ENCODE assay signal across 33 cellular contexts in genomic region chr2:136990316-136990715, GRCh38.
"Had no signal": no experiment of that assay in that cellular context is flagged by ENCODE, and none has a peak within 500 bp of the region (broad histone marks: within the 10 kb centered on the region; RNA-seq: fewer than 3 reads in every experiment).

No MANE protein-coding gene starts in this region.

- H3K9me3 Mint-ChIP-seq: activated CD4-positive, alpha-beta memory T cell treated with anti-CD3 and anti-CD28 coated beads, Interleukin-2, amount 10 ng/mL, durations not matched to agents 7 days and 5 days; activated CD4-positive, alpha-beta T cell treated with anti-CD3 and anti-CD28 coated beads, Interleukin-2, amount 10 ng/mL, durations not matched to agents 7 days and 5 days; activated naive CD4-positive, alpha-beta T cell treated with anti-CD3 and anti-CD28 coated beads, Interleukin-2, amount 10 ng/mL, durations not matched to agents 7 days and 5 days; activated naive CD8-positive, alpha-beta T cell treated with anti-CD3 and anti-CD28 coated beads, Interleukin-2, amount 10 ng/mL, durations not matched to agents 7 days and 5 days; activated T-cell treated with anti-CD3 and anti-CD28 coated beads, Interleukin-2, amount 50 U/mL, for 24 hours; activated T-cell treated with anti-CD3 and anti-CD28 coated beads, Interleukin-2, amount 50 U/mL, for 72 hours; T-helper 2 cell treated with Interferon-gamma antibody and Interleukin-4, amounts not matched to agents 5 μg/mL and 100 μg/mL, for 36 hours had no signal

- H3K36me3 ChIP-seq: ascending aorta, breast epithelium, cardiac muscle cell, esophagus muscularis mucosa, gastrocnemius medialis had no signal

- H3K27me3 ChIP-seq: ascending aorta, breast epithelium, cardiac muscle cell, esophagus muscularis mucosa, gastrocnemius medialis had no signal

- H3K36me3 Mint-ChIP-seq: activated naive CD4-positive, alpha-beta T cell treated with anti-CD3 and anti-CD28 coated beads, Interleukin-2, amount 10 ng/mL, durations not matched to agents 7 days and 5 days; activated naive CD4-positive, alpha-beta T cell treated with anti-CD3 and anti-CD28 coated beads, Interleukin-2, amount 50 U/mL, for 72 hours; activated naive CD8-positive, alpha-beta T cell treated with anti-CD3 and anti-CD28 coated beads, Interleukin-2, amount 10 ng/mL, durations not matched to agents 7 days and 5 days; brain; WTC11 had no signal

- DNase-seq: activated CD4-positive, alpha-beta memory T cell treated with anti-CD3 and anti-CD28 coated beads, Interleukin-2, amount 10 ng/mL, durations not matched to agents 7 days and 5 days; activated CD4-positive, alpha-beta T cell treated with anti-CD3 and anti-CD28 coated beads for 1 hour; activated CD4-positive, alpha-beta T cell treated with anti-CD3 and anti-CD28 coated beads for 4 hours; activated CD4-positive, alpha-beta T cell treated with anti-CD3 and anti-CD28 coated beads, Interleukin-2, amount 10 ng/mL, durations not matched to agents 7 days and 5 days; activated CD4-positive, alpha-beta T cell treated with anti-CD3 and anti-CD28 coated beads, Interleukin-2, amount 50 U/mL, for 4 hours; activated CD8-positive, alpha-beta memory T cell treated with anti-CD3 and anti-CD28 coated beads, Interleukin-2, amount 50 U/mL, for 48 hours; activated gamma-delta T cell; activated naive CD4-positive, alpha-beta T cell; activated naive CD4-positive, alpha-beta T cell treated with anti-CD3 and anti-CD28 coated beads, Interleukin-2, amount 10 ng/mL, durations not matched to agents 7 days and 5 days; activated naive CD8-positive, alpha-beta T cell treated with anti-CD3 and anti-CD28 coated beads, Interleukin-2, amount 10 ng/mL, durations not matched to agents 7 days and 5 days; activated T-cell treated with anti-CD3 and anti-CD28 coated beads for 4 hours; activated T-cell treated with anti-CD3 and anti-CD28 coated beads, Interleukin-2, amount 50 U/mL, for 24 hours; activated T-cell treated with anti-CD3 and anti-CD28 coated beads, Interleukin-2, amount 50 U/mL, for 72 hours; central memory CD4-positive, alpha-beta T cell; cortex of kidney; dermis blood vessel endothelial cell; effector CD4-positive, alpha-beta T cell; effector memory CD8-positive, alpha-beta T cell; erythroblast; foreskin keratinocyte; gastrocnemius medialis; head of caudate nucleus; T-helper 1 cell; T-helper 17 cell; T1000 had no signal

- H3K27ac Mint-ChIP-seq: activated CD4-positive, alpha-beta memory T cell treated with anti-CD3 and anti-CD28 coated beads, Interleukin-2, amount 10 ng/mL, durations not matched to agents 7 days and 5 days; activated CD4-positive, alpha-beta T cell treated with anti-CD3 and anti-CD28 coated beads, Interleukin-2, amount 10 ng/mL, durations not matched to agents 7 days and 5 days; activated naive CD4-positive, alpha-beta T cell treated with anti-CD3 and anti-CD28 coated beads, Interleukin-2, amount 10 ng/mL, durations not matched to agents 7 days and 5 days; activated naive CD4-positive, alpha-beta T cell treated with anti-CD3 and anti-CD28 coated beads, Interleukin-2, amount 50 U/mL, for 72 hours; activated naive CD8-positive, alpha-beta T cell treated with anti-CD3 and anti-CD28 coated beads, Interleukin-2, amount 10 ng/mL, durations not matched to agents 7 days and 5 days; activated T-cell treated with anti-CD3 and anti-CD28 coated beads, Interleukin-2, amount 50 U/mL, for 24 hours; activated T-cell treated with anti-CD3 and anti-CD28 coated beads, Interleukin-2, amount 50 U/mL, for 72 hours; brain; effector memory CD8-positive, alpha-beta T cell; T-helper 17 cell; T-helper 2 cell treated with Interferon-gamma antibody and Interleukin-4, amounts not matched to agents 5 μg/mL and 100 μg/mL, for 36 hours; WTC11 had no signal

- H3K4me3 ChIP-seq: ascending aorta, breast epithelium, cardiac muscle cell, esophagus muscularis mucosa, gastrocnemius medialis had no signal

- H3K4me1 ChIP-seq: ascending aorta, breast epithelium, esophagus muscularis mucosa, foreskin keratinocyte, gastrocnemius medialis had no signal

- H3K9me3 ChIP-seq: ascending aorta, breast epithelium, esophagus muscularis mucosa, gastrocnemius medialis had no signal

- H3K27me3 Mint-ChIP-seq: activated CD4-positive, alpha-beta memory T cell treated with anti-CD3 and anti-CD28 coated beads, Interleukin-2, amount 10 ng/mL, durations not matched to agents 7 days and 5 days; activated CD4-positive, alpha-beta T cell treated with anti-CD3 and anti-CD28 coated beads, Interleukin-2, amount 10 ng/mL, durations not matched to agents 7 days and 5 days; activated naive CD4-positive, alpha-beta T cell treated with anti-CD3 and anti-CD28 coated beads, Interleukin-2, amount 10 ng/mL, durations not matched to agents 7 days and 5 days; activated naive CD8-positive, alpha-beta T cell treated with anti-CD3 and anti-CD28 coated beads, Interleukin-2, amount 10 ng/mL, durations not matched to agents 7 days and 5 days; activated T-cell treated with anti-CD3 and anti-CD28 coated beads, Interleukin-2, amount 50 U/mL, for 24 hours; brain; effector memory CD8-positive, alpha-beta T cell had no signal

- H3K27ac ChIP-seq: ascending aorta, breast epithelium, cardiac muscle cell, esophagus muscularis mucosa, foreskin keratinocyte, gastrocnemius medialis had no signal

- H3K4me1 Mint-ChIP-seq: activated CD4-positive, alpha-beta memory T cell treated with anti-CD3 and anti-CD28 coated beads, Interleukin-2, amount 10 ng/mL, durations not matched to agents 7 days and 5 days; activated CD4-positive, alpha-beta T cell treated with anti-CD3 and anti-CD28 coated beads, Interleukin-2, amount 10 ng/mL, durations not matched to agents 7 days and 5 days; activated naive CD4-positive, alpha-beta T cell treated with anti-CD3 and anti-CD28 coated beads, Interleukin-2, amount 10 ng/mL, durations not matched to agents 7 days and 5 days; activated naive CD8-positive, alpha-beta T cell treated with anti-CD3 and anti-CD28 coated beads, Interleukin-2, amount 10 ng/mL, durations not matched to agents 7 days and 5 days; brain; T-helper 17 cell; WTC11 had no signal

- H3K4me3 Mint-ChIP-seq: activated CD4-positive, alpha-beta memory T cell treated with anti-CD3 and anti-CD28 coated beads, Interleukin-2, amount 10 ng/mL, durations not matched to agents 7 days and 5 days; activated CD4-positive, alpha-beta T cell treated with anti-CD3 and anti-CD28 coated beads, Interleukin-2, amount 10 ng/mL, durations not matched to agents 7 days and 5 days; activated naive CD4-positive, alpha-beta T cell treated with anti-CD3 and anti-CD28 coated beads, Interleukin-2, amount 10 ng/mL, durations not matched to agents 7 days and 5 days; activated naive CD8-positive, alpha-beta T cell treated with anti-CD3 and anti-CD28 coated beads, Interleukin-2, amount 10 ng/mL, durations not matched to agents 7 days and 5 days; activated T-cell treated with anti-CD3 and anti-CD28 coated beads, Interleukin-2, amount 50 U/mL, for 24 hours; activated T-cell treated with anti-CD3 and anti-CD28 coated beads, Interleukin-2, amount 50 U/mL, for 72 hours; brain; effector memory CD8-positive, alpha-beta T cell; T-helper 17 cell; T-helper 2 cell treated with Interferon-gamma antibody and Interleukin-4, amounts not matched to agents 5 μg/mL and 100 μg/mL, for 36 hours; WTC11 had no signal
